ENCODE assay signal across 8 cellular contexts in the genomic region with DNA sequence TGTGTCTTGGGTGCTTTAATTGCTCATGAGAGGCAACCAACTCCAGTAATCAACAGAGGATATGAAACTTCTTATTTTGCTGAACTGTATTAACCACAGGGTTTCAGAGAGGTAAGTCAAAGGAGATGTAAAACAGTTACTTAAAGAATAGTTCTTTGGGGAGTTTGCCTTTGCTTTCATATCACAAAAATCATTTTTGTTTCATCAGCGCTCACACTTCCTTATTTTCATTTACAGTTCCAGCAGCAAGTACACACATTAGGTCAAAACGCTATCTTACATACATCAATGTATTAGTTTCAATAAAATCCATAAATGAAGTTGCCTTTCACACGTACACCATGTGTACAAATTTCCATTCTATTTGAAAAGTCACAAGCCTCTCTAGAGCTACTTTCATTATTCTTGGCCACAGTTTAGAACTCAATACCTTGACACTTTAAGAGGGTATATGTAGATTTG. TPM values are rescaled to one million over a fixed set of nuclear protein-coding genes. Genes with fewer than 3 reads are reported as not detected.
A peak's percentile ranks its signal among the peaks of the same experiment; 100 is the strongest.
DNase-seq lines count a peak whose midpoint lies in the region; ATAC-seq and TF ChIP-seq lines count a peak whose summit lies in the region.

No MANE protein-coding gene starts in this region.

- H3F3A ChIP-seq in PC-3 (ENCODE audit: low read length, unreplicated experiment): no peaks in the 10 kb centered on the region

- in situ Hi-C loops in GM13976 (cut with MboI; ENCODE audit: low sequenced_read_pairs, unreplicated experiment): no loop called here

- H3K27ac Mint-ChIP-seq in dendritic cell treated with granulocyte-macrophage colony-stimulating factor and Interleukin-4, amounts not matched to agents 40 ng/mL and 50 ng/mL, for 4 days: peak overlapping the region; percentile 88

- H2AFZ ChIP-seq in PC-3 (ENCODE audit: low read length): no peak overlapping the region

- H3K4me3 Mint-ChIP-seq in dendritic cell treated with granulocyte-macrophage colony-stimulating factor and Interleukin-4, amounts not matched to agents 40 ng/mL and 50 ng/mL, for 4 days: no peak overlapping the region

- no peaks in the 10 kb centered on the region for H3K9me2 ChIP-seq in PC-3 (replicated peaks; ENCODE audit: low read length)

- no peaks in the 10 kb centered on the region for H3K4me1 ChIP-seq in PC-3 (ENCODE audit: insufficient read depth, low read length)

- CTCF ChIA-PET in PC-3 (lab: Charles Lee): no interaction called here

- H3K4me2 ChIP-seq in PC-3 (ENCODE audit: low read length): no peak overlapping the region

- H3K36me3 ChIP-seq in PC-3 (ENCODE audit: low read depth, low read length): no peaks in the 10 kb centered on the region

- BruUV-seq in PC-3 (replicated peaks; lab: Mats Ljungman, UMichigan): no TSS peak

- H4K20me1 ChIP-seq in PC-3 (ENCODE audit: low read length): no peaks in the 10 kb centered on the region

- no peak overlapping the region for H3K4me3 ChIP-seq in PC-3 (ENCODE audit: low read length)

- H3K27ac ChIP-seq in PC-3 (ENCODE audit: low read length): no peak overlapping the region

- no peaks in the 10 kb centered on the region for H3K9me3 Mint-ChIP-seq in dendritic cell treated with granulocyte-macrophage colony-stimulating factor and Interleukin-4, amounts not matched to agents 40 ng/mL and 50 ng/mL, for 4 days

- TF ChIP-seq CTCF in GM13976 (IDR thresholded peaks at IDR 0.05; ENCODE audit: borderline replicate concordance, control extremely low read depth, extremely low read depth, insufficient read depth, missing control alignments) (no peak), PC-3 (conservative IDR thresholded peaks at IDR 0.05; ENCODE audit: low read depth, low read length) (no peak)

- ATAC-seq in GM21423 (IDR thresholded peaks at IDR 0.05; ENCODE audit: unreplicated experiment) (peak; percentile 94), HG03520 (IDR thresholded peaks at IDR 0.05; ENCODE audit: unreplicated experiment) (peak; percentile 98), PC-3 (no peak)

- intact Hi-C loops in dendritic cell treated with granulocyte-macrophage colony-stimulating factor and Interleukin-4, amounts not matched to agents 40 ng/mL and 50 ng/mL, for 4 days (cut with micrococcal nuclease): loop anchor here (5.0 kb wide), 2 partner anchors 44 to 76 kb away; no protein-coding TSS in a partner anchor
- intact Hi-C loops in PC-3 (cut with micrococcal nuclease): no loop called here

- peaks cover 54% of the 10 kb centered on the region for H3K36me3 Mint-ChIP-seq in dendritic cell treated with granulocyte-macrophage colony-stimulating factor and Interleukin-4, amounts not matched to agents 40 ng/mL and 50 ng/mL, for 4 days (ENCODE audit: low read depth)

- no peaks in the 10 kb centered on the region for H3K9me3 ChIP-seq in PC-3 (ENCODE audit: low read length)

- H3K4me1 Mint-ChIP-seq in dendritic cell treated with granulocyte-macrophage colony-stimulating factor and Interleukin-4, amounts not matched to agents 40 ng/mL and 50 ng/mL, for 4 days (ENCODE audit: low read depth): peaks cover 19% of the 10 kb centered on the region

- no peaks in the 10 kb centered on the region for H3K27me3 Mint-ChIP-seq in dendritic cell treated with granulocyte-macrophage colony-stimulating factor and Interleukin-4, amounts not matched to agents 40 ng/mL and 50 ng/mL, for 4 days

- no peaks in the 10 kb centered on the region for H3K27me3 ChIP-seq in PC-3 (ENCODE audit: low read length)

- no peak overlapping the region for H3K9ac ChIP-seq in PC-3 (ENCODE audit: low read length)

- DNase-seq in GM13976 (ENCODE audit: low spot score) (peak; percentile 49), NCI-H1436 treated with DMSO at 0.1 percent for 48 hours (lab: John Stamatoyannopoulos, UW) (no peak), PC-3 (no peak), cerebellum (ENCODE audit: low spot score) (no peak), NCI-H1694 treated with DMSO at 0.1 percent for 48 hours (lab: John Stamatoyannopoulos, UW) (no peak)

- H3K79me2 ChIP-seq in PC-3 (ENCODE audit: low read length): no peaks in the 10 kb centered on the region

- POLR2A ChIA-PET in PC-3 (lab: Charles Lee; ENCODE audit: unreplicated experiment): no interaction called here

RNA-seq across cellular contexts. Expression of a gene that starts 50.1 kb away (rescaled TPM):
- 0.63 and 0.91 TPM in 2 replicates for total RNA-seq in PC-3 (2014; rRNA removed)
- 36.2 TPM for total RNA-seq in cerebellum

Comparison
In these comparisons a context has a peak if more than half of its experiments do, and no peak if none do; other contexts are left out.
1. RNA of a gene that starts 50.1 kb away (total RNA-seq): 36.2 TPM in cerebellum (single experiment); 0.63 to 0.91 TPM in PC-3; every median in the first group is over 10 times any median in the second.